In genomic region chr22:24099661-24100060, GRCh38 we compare ENCODE assay signal across 32 cellular contexts.
DNase-seq lines count a peak whose midpoint lies in the region; ATAC-seq, FAIRE-seq and TF ChIP-seq lines count a peak whose summit lies in the region.
"Had no signal": no experiment of that assay in that cellular context is flagged by ENCODE, and none has a peak within 500 bp of the region (broad histone marks: within the 10 kb centered on the region; RNA-seq: fewer than 3 reads in every experiment).

No MANE protein-coding gene starts in this region.

- TF ChIP-seq EP300 in HepG2 (IDR thresholded peaks at IDR 0.05; ENCODE audit: low read depth in 2 of 2, low read length in 2 of 2) (no peak), HepG2 (CRISPR knock-in tag; IDR thresholded peaks at IDR 0.05; ENCODE audit: borderline replicate concordance) (no peak), stomach (IDR thresholded peaks at IDR 0.05) (no peak)

- DNase-seq in NCI-H2029 (lab: John Stamatoyannopoulos, UW) (peak; percentile 9), NCI-H2029 treated with DMSO at 0.1 percent for 48 hours (lab: John Stamatoyannopoulos, UW) (no peak), HepG2 (ENCODE audit: low spot score) (no peak), stomach (peak; percentile 32), NCI-H524 treated with DMSO at 0.1 percent for 48 hours (lab: John Stamatoyannopoulos, UW) (no peak), H7 (no peak)
- DNase-seq in central memory CD8-positive, alpha-beta T cell (ENCODE audit: low spot score in 2 of 2), result no peak
- DNase-seq: activated CD4-positive, alpha-beta T cell treated with anti-CD3 and anti-CD28 coated beads, Interleukin-2, amount 50 U/mL, for 48 hours; activated naive CD4-positive, alpha-beta T cell; activated T-cell treated with anti-CD3 and anti-CD28 coated beads, Interleukin-2, amount 50 U/mL, for 48 hours; adrenal gland; body of pancreas; C1 segment of cervical spinal cord; cerebellar nuclear complex; COR-L47; mammary epithelial cell; MM.1S; NCI-H2081 treated with DMSO at 0.1 percent for 48 hours; NCI-H2227 treated with DMSO at 0.1 percent for 48 hours; NCI-H69; pancreas; stimulated activated CD4-positive, alpha-beta T cell treated with anti-CD3 and anti-CD28 coated beads, Interleukin-4, amount 100 ng/mL, for 24 hours had no signal

- H3K9me3 ChIP-seq in HepG2 (ENCODE audit: low read length), result no peaks in the 10 kb centered on the region
- no peaks in the 10 kb centered on the region for H3K9me3 ChIP-seq in stomach
- H3K9me3 ChIP-seq: adrenal gland, body of pancreas, HAP-1, pancreas had no signal

- H3K9ac ChIP-seq in HepG2 (ENCODE audit: insufficient read depth, low read depth, low read length), result no peak overlapping the region
- H3K9ac ChIP-seq: neural progenitor cell had no signal

- peak overlapping the region; percentile 70 for H3K27ac Mint-ChIP-seq in central memory CD8-positive, alpha-beta T cell (ENCODE audit: low read depth)
- H3K27ac Mint-ChIP-seq: neural progenitor cell, type B pancreatic cell had no signal

- H3K36me3 Mint-ChIP-seq in central memory CD8-positive, alpha-beta T cell (ENCODE audit: insufficient read depth), result peaks cover 16% of the 10 kb centered on the region

- no peak for TF ChIP-seq RAD21 in HepG2 (CRISPR knock-in tag; IDR thresholded peaks at IDR 0.05)

- no peaks in the 10 kb centered on the region for H3K27me3 ChIP-seq in HepG2 (ENCODE audit: control insufficient read depth in 1 of 2, insufficient read depth in 2 of 2, low read length in 2 of 2)
- no peaks in the 10 kb centered on the region for H3K27me3 ChIP-seq in stomach
- no peaks in the 10 kb centered on the region for H3K27me3 ChIP-seq in H7 (ENCODE audit: control insufficient read depth, insufficient read depth, low read length)
- H3K27me3 ChIP-seq: adrenal gland, body of pancreas, neural progenitor cell, pancreas had no signal

- FAIRE-seq in HepG2 (lab: Jason Lieb, UNC), result no peak
- FAIRE-seq: frontal cortex, GM12892, pancreas had no signal

- H3K4me1 ChIP-seq in HepG2 (ENCODE audit: insufficient read depth, low read length) (no peaks in the 10 kb centered on the region), stomach (peaks cover 0 to 8% (median 6%) of the 10 kb centered on the region in 4 donors)
- H3K4me1 ChIP-seq: body of pancreas, HAP-1, neural progenitor cell, pancreas had no signal

- no peaks in the 10 kb centered on the region for H4K20me1 ChIP-seq in HepG2 (ENCODE audit: insufficient read depth, low read length)

- intact Hi-C loops in HepG2 (cut with micrococcal nuclease; ENCODE audit: unreplicated experiment) (loop anchor here (10.0 kb wide), 1 partner anchor 45 kb away; no protein-coding TSS in a partner anchor), stomach (cut with DNase I; ENCODE audit: low total_unique reads) (loop anchor here (10.0 kb wide), 1 partner anchor 65 kb away; no protein-coding TSS in a partner anchor)

- in situ Hi-C loops in HepG2 (cut with HindIII; ENCODE audit: extremely low pct_ligation_motif_present, low pct_unique_long_range_greater_than_20kb), result no loop called here

- H3K4me1 Mint-ChIP-seq in central memory CD8-positive, alpha-beta T cell, result peaks cover 12% of the 10 kb centered on the region
- H3K4me1 Mint-ChIP-seq: neural progenitor cell had no signal

- no peak overlapping the region for H3K4me3 ChIP-seq in HepG2 (replicated peaks in 1 of 3; ENCODE audit: insufficient read depth in 1 of 3, low read depth in 2 of 3, low read length in 3 of 3)
- H3K4me3 ChIP-seq in stomach, result no peak overlapping the region
- no peak overlapping the region for H3K4me3 ChIP-seq in H7 (ENCODE audit: insufficient read depth, low read depth, low read length)
- H3K4me3 ChIP-seq: adrenal gland, body of pancreas, HAP-1, neural progenitor cell, pancreas, SK-N-MC had no signal

- no peak overlapping the region for H3K4me3 Mint-ChIP-seq in central memory CD8-positive, alpha-beta T cell
- H3K4me3 Mint-ChIP-seq: neural progenitor cell, type B pancreatic cell had no signal

- 100% methylated on average over 4 of the region's 4 CpGs for WGBS in HepG2 (ENCODE audit: low lambda C conversion rate)
- 81 to 93% (median 84%) methylated on average over 2 to 4 of the region's 4 CpGs for WGBS in stomach, 5 donors

- TF ChIP-seq CTCF in HepG2 (CRISPR knock-in tag; IDR thresholded peaks at IDR 0.05) (no peak), stomach (IDR thresholded peaks at IDR 0.05) (no peak)

- H3K27ac ChIP-seq in HepG2 (ENCODE audit: extremely low read length, insufficient read depth, low read length) (no peak overlapping the region), stomach (no peak overlapping the region)
- H3K27ac ChIP-seq: 22Rv1, adrenal gland, body of pancreas, neural progenitor cell, pancreas, SK-N-MC had no signal

- no peaks in the 10 kb centered on the region for H3K79me2 ChIP-seq in HepG2 (ENCODE audit: insufficient read depth, low read length)

- POLR2A ChIA-PET in HepG2 (lab: Yijun Ruan, JAX), result no interaction called here

- H3K36me3 ChIP-seq in HepG2 (replicated peaks in 1 of 2; ENCODE audit: control insufficient read depth in 1 of 2, insufficient read depth in 2 of 2, low read length in 2 of 2) (peaks cover 40 to 94% of the 10 kb centered on the region in 2 experiments), stomach (peaks cover 35 to 99% (median 98%) of the 10 kb centered on the region in 4 donors), H7 (replicated peaks; ENCODE audit: control insufficient read depth, insufficient read depth, low read length) (peaks cover 26% of the 10 kb centered on the region)
- H3K36me3 ChIP-seq: neural progenitor cell had no signal

- CTCF ChIA-PET in HepG2 (lab: Yijun Ruan, JAX; ENCODE audit: low intra/inter-chr PET ratio, low total read pairs), result no interaction called here

- TF ChIP-seq POLR2A in HepG2 (IDR thresholded peaks at IDR 0.05; ENCODE audit: insufficient read depth in 1 of 2, low read depth in 2 of 2, low read length in 2 of 2), result no peak
- no peak for TF ChIP-seq POLR2A in stomach (IDR thresholded peaks at IDR 0.05)

- no peak for ATAC-seq in central memory CD8-positive, alpha-beta T cell (replicated peaks; ENCODE audit: extremely low read depth, poor library complexity, severe bottlenecking)
- ATAC-seq in HepG2 (no peak), GM21737 (IDR thresholded peaks at IDR 0.05; ENCODE audit: unreplicated experiment) (no peak)
- ATAC-seq: activated CD4-positive, CD25-positive, alpha-beta regulatory T cell treated with anti-CD3 and anti-CD28 coated beads, Interleukin-2, amount 50 U/mL, for 24 hours; body of pancreas; Panc1 had no signal

- no TSS peak for BruUV-seq in HepG2 (replicated peaks; lab: Mats Ljungman, UMichigan)

- H3K4me2 ChIP-seq in HepG2 (ENCODE audit: low read depth, low read length), result no peak overlapping the region
- H3K4me2 ChIP-seq: neural progenitor cell had no signal

- H3K9me3 Mint-ChIP-seq in central memory CD8-positive, alpha-beta T cell, result no peaks in the 10 kb centered on the region
- H3K9me3 Mint-ChIP-seq: neural progenitor cell, type B pancreatic cell had no signal

- no peak overlapping the region for H2AFZ ChIP-seq in HepG2 (ENCODE audit: low read length)
- H2AFZ ChIP-seq: neural progenitor cell had no signal

- H3K27me3 Mint-ChIP-seq in central memory CD8-positive, alpha-beta T cell, result no peaks in the 10 kb centered on the region
- H3K27me3 Mint-ChIP-seq: type B pancreatic cell had no signal

TF ChIP-seq in HepG2, 621 proteins besides CTCF, POLR2A, EP300 and RAD21:
- TF ChIP-seq MNT (IDR thresholded peaks at IDR 0.05), result peak; percentile 22; the same call in 1 of the 2 replicates
- no peak for TF ChIP-seq ZNF276 (CRISPR knock-in tag; IDR thresholded peaks at IDR 0.05; ENCODE audit: low read depth)
- no peak for TF ChIP-seq ZNF749 (CRISPR knock-in tag; IDR thresholded peaks at IDR 0.05; ENCODE audit: borderline replicate concordance)
- no peak for TF ChIP-seq ZNF740 (CRISPR knock-in tag; IDR thresholded peaks at IDR 0.05)
TF ChIP-seq in HepG2: peak in this region for 1.

Comparison
In these comparisons a context has a peak if more than half of its experiments do, and no peak if none do; other contexts are left out.
1. DNase-seq: peak in NCI-H2029 (single experiment) and stomach (single experiment); none in NCI-H2029 treated with DMSO at 0.1 percent for 48 hours (single experiment), central memory CD8-positive, alpha-beta T cell (0 of 2), HepG2 (single experiment), NCI-H524 treated with DMSO at 0.1 percent for 48 hours (single experiment) and H7 (single experiment).